Comparison of ENCODE assay signal across 19 cellular contexts in genomic region chr12:76176935-76177334, GRCh38.
DNase-seq lines count a peak whose midpoint lies in the region; ATAC-seq and TF ChIP-seq lines count a peak whose summit lies in the region.
"Had no signal": no experiment of that assay in that cellular context is flagged by ENCODE, and none has a peak within 500 bp of the region (broad histone marks: within the 10 kb centered on the region; RNA-seq: fewer than 3 reads in every experiment).

No MANE protein-coding gene starts in this region.

- H3K79me2 ChIP-seq in trophoblast cell (ENCODE audit: control insufficient read depth, insufficient read depth, low read length, poor library complexity), result no peaks in the 10 kb centered on the region

- in situ Hi-C loops in IMR-90 (cut with MboI; ENCODE audit: low sequenced_read_pairs), result no loop called here

- no peak overlapping the region for H2BK12ac ChIP-seq in trophoblast cell (ENCODE audit: low read length)

- POLR2A ChIA-PET in IMR-90 (lab: Charles Lee; ENCODE audit: unreplicated experiment), result no interaction called here

- H2BK5ac ChIP-seq in IMR-90 (ENCODE audit: low read depth, low read length, poor library complexity, severe bottlenecking) (no peak overlapping the region), trophoblast cell (ENCODE audit: low read depth, low read length, poor library complexity) (no peak overlapping the region)

- H2BK120ac ChIP-seq in IMR-90 (ENCODE audit: low read depth, low read length), result no peak overlapping the region
- H2BK120ac ChIP-seq in trophoblast cell (ENCODE audit: insufficient read depth, low read length, poor library complexity), result no peak overlapping the region

- no peaks in the 10 kb centered on the region for H3K9me3 ChIP-seq in IMR-90 (ENCODE audit: control insufficient read depth, insufficient read depth, low read length)
- no peaks in the 10 kb centered on the region for H3K9me3 ChIP-seq in trophoblast cell (ENCODE audit: insufficient read depth, low read depth, low read length)
- H3K9me3 ChIP-seq: HAP-1 had no signal

- H3K4me3 ChIP-seq in IMR-90 (ENCODE audit: insufficient read depth, low read depth, low read length) (no peak overlapping the region), fibroblast of mammary gland (ENCODE audit: control insufficient read depth, low read depth, low read length) (no peak overlapping the region), trophoblast cell (ENCODE audit: low read depth, low read length) (no peak overlapping the region)
- H3K4me3 ChIP-seq: HAP-1 had no signal

- H4K12ac ChIP-seq in trophoblast cell (ENCODE audit: low read depth, low read length), result no peak overlapping the region

- H3K4me2 ChIP-seq in IMR-90 (ENCODE audit: low read depth, low read length) (no peak overlapping the region; the same call in 1 of the 2 replicates), trophoblast cell (ENCODE audit: low read length) (no peak overlapping the region)

- H3K27me3 ChIP-seq in IMR-90 (ENCODE audit: control insufficient read depth, insufficient read depth, low read length) (no peaks in the 10 kb centered on the region), trophoblast cell (ENCODE audit: insufficient read depth, low read length) (no peaks in the 10 kb centered on the region)

- H3K23ac ChIP-seq in IMR-90 (ENCODE audit: low read depth, low read length), result no peak overlapping the region
- peak overlapping the region; percentile 99 for H3K23ac ChIP-seq in trophoblast cell (ENCODE audit: low read length)

- H3K36me3 ChIP-seq in IMR-90 (ENCODE audit: control insufficient read depth, insufficient read depth, low read length) (no peaks in the 10 kb centered on the region), trophoblast cell (ENCODE audit: control insufficient read depth in 1 of 2, insufficient read depth in 2 of 2, low read length in 2 of 2) (no peaks in the 10 kb centered on the region)
- H3K36me3 ChIP-seq: HAP-1 had no signal

- TF ChIP-seq CTCF in IMR-90 (conservative IDR thresholded peaks at IDR 0.05; ENCODE audit: low read depth, low read length), result no peak
- TF ChIP-seq CTCF in fibroblast of mammary gland (conservative IDR thresholded peaks at IDR 0.05; ENCODE audit: control insufficient read depth, insufficient read depth, low read depth, low read length), result no peak

- H3K4me1 ChIP-seq in IMR-90 (ENCODE audit: control insufficient read depth, insufficient read depth, low read length) (peaks cover 3% of the 10 kb centered on the region; the same call in 1 of the 2 replicates), trophoblast cell (ENCODE audit: control insufficient read depth in 1 of 2, insufficient read depth in 2 of 2, low read length in 2 of 2) (no peaks in the 10 kb centered on the region)
- H3K4me1 ChIP-seq: HAP-1 had no signal

- H2AK5ac ChIP-seq in IMR-90 (ENCODE audit: low read depth, low read length), result no peak overlapping the region
- no peak overlapping the region for H2AK5ac ChIP-seq in trophoblast cell (ENCODE audit: low read length)

- no peak for TF ChIP-seq RAD21 in IMR-90 (IDR thresholded peaks at IDR 0.05; ENCODE audit: low read length)

- H3K14ac ChIP-seq in IMR-90 (replicated peaks; ENCODE audit: low read depth, low read length), result no peak overlapping the region
- no peak overlapping the region for H3K14ac ChIP-seq in trophoblast cell (ENCODE audit: low read length)

- no peak overlapping the region for H3K4ac ChIP-seq in IMR-90 (ENCODE audit: low read depth, low read length)
- no peak overlapping the region for H3K4ac ChIP-seq in trophoblast cell (ENCODE audit: low read depth, low read length)

- DNase-seq in EH (ENCODE audit: low read depth) (peak; percentile 30), IMR-90 (peak; percentile 52), fibroblast of mammary gland (ENCODE audit: low read depth) (peak; percentile 11), trophoblast cell (no peak), head of caudate nucleus (no peak), iPS-NIHi11 (ENCODE audit: low spot score) (no peak)
- no peak for DNase-seq in stimulated activated CD4-positive, alpha-beta T cell treated with anti-CD3 and anti-CD28 coated beads, Interleukin-15, amount 100 ng/mL, for 24 hours
- DNase-seq: CD4-positive, alpha-beta T cell; DMS53; NCI-H1105 treated with DMSO at 0.1 percent for 48 hours; NCI-H1694 treated with DMSO at 0.1 percent for 48 hours; NCI-H2107; NCI-H2227 treated with DMSO at 0.1 percent for 48 hours; NCI-H510A treated with DMSO at 0.1 percent for 48 hours; NCI-H82; PC-3 had no signal

- H2BK15ac ChIP-seq in IMR-90 (ENCODE audit: low read depth, low read length), result no peak overlapping the region

- H4K8ac ChIP-seq in IMR-90 (ENCODE audit: low read depth in 2 of 2, low read length in 2 of 2), result no peak overlapping the region
- H4K8ac ChIP-seq in trophoblast cell (ENCODE audit: low read depth, low read length), result no peak overlapping the region

- no peaks in the 10 kb centered on the region for H4K20me1 ChIP-seq in IMR-90 (ENCODE audit: insufficient read depth, low read length)

- no peak overlapping the region for H3K56ac ChIP-seq in IMR-90 (ENCODE audit: extremely low read depth, insufficient read depth, low read length)

- no peak overlapping the region for H4K5ac ChIP-seq in IMR-90 (ENCODE audit: low read depth, low read length)

- BruUV-seq in IMR-90 (replicated peaks; lab: Mats Ljungman, UMichigan), result no TSS peak

- CTCF ChIA-PET in IMR-90 (lab: Yijun Ruan, JAX), result interaction anchor here (1.9 kb wide), 1 partner anchor 18 kb away, joined by 6 read pairs; no protein-coding TSS in a partner anchor

- H2AFZ ChIP-seq in IMR-90 (replicated peaks; ENCODE audit: low read length, poor library complexity) (no peak overlapping the region), trophoblast cell (ENCODE audit: insufficient read depth, low read length, poor library complexity) (no peak overlapping the region)

- peaks cover 7% of the 10 kb centered on the region; the same call in 1 of the 2 replicates for H3K9me1 ChIP-seq in IMR-90 (ENCODE audit: insufficient read depth, low read length)

- H2BK20ac ChIP-seq in IMR-90 (ENCODE audit: low read depth, low read length), result no peak overlapping the region

- H3K27ac ChIP-seq in IMR-90 (ENCODE audit: insufficient read depth, low read length), result no peak overlapping the region
- H3K27ac ChIP-seq in trophoblast cell (ENCODE audit: low read depth, low read length), result no peak overlapping the region
- H3K27ac ChIP-seq: RWPE1 had no signal

- H4K91ac ChIP-seq in IMR-90 (ENCODE audit: insufficient read depth, low read depth, low read length), result no peak overlapping the region
- H4K91ac ChIP-seq in trophoblast cell (ENCODE audit: low read depth, low read length), result no peak overlapping the region

- intact Hi-C loops in IMR-90 (cut with micrococcal nuclease), result no loop called here
- intact Hi-C loops in head of caudate nucleus (cut with DNase I), result no loop called here

- H3K9ac ChIP-seq in IMR-90 (ENCODE audit: low read depth, low read length), result no peak overlapping the region
- H3K9ac ChIP-seq in trophoblast cell (ENCODE audit: low read length), result peak overlapping the region; percentile 56

- peak; percentile 73 for ATAC-seq in IMR-90 (ENCODE audit: low read depth)
- ATAC-seq in GM21390 (IDR thresholded peaks at IDR 0.05; ENCODE audit: unreplicated experiment), result no peak
- ATAC-seq: PC-3 had no signal

- dilution Hi-C loops in IMR-90 (cut with HindIII; ENCODE audit: low sequenced_read_pairs, unreplicated experiment), result no loop called here

- H2AK9ac ChIP-seq in IMR-90 (replicated peaks; ENCODE audit: low read depth, low read length, poor library complexity), result no peak overlapping the region

- no peak overlapping the region for H3K18ac ChIP-seq in IMR-90 (ENCODE audit: low read depth, low read length)
- H3K18ac ChIP-seq in trophoblast cell (ENCODE audit: low read length), result no peak overlapping the region

- TF ChIP-seq POLR2A in IMR-90 (IDR thresholded peaks at IDR 0.05; ENCODE audit: low read depth, low read length), result no peak

- H3K79me1 ChIP-seq in IMR-90 (ENCODE audit: low read depth in 1 of 2, low read length in 2 of 2) (no peaks in the 10 kb centered on the region), trophoblast cell (ENCODE audit: low read length) (no peaks in the 10 kb centered on the region)

TF ChIP-seq in IMR-90, 13 proteins besides CTCF, POLR2A, EP300 and RAD21:
- no peak for TF ChIP-seq USF2 (IDR thresholded peaks at IDR 0.05; ENCODE audit: low read depth, low read length)
- no peak for TF ChIP-seq FOS (IDR thresholded peaks at IDR 0.05; ENCODE audit: low read depth, low read length)
- no peak for TF ChIP-seq RCOR1 (IDR thresholded peaks at IDR 0.05; ENCODE audit: insufficient replicate concordance, low read length)
- no peak for TF ChIP-seq NFE2L2 (IDR thresholded peaks at IDR 0.05; ENCODE audit: low read depth, low read length)
- no peak for TF ChIP-seq CHD1 (IDR thresholded peaks at IDR 0.05; ENCODE audit: low read depth, low read length)
- TF ChIP-seq RFX5 (IDR thresholded peaks at IDR 0.05; ENCODE audit: low read depth, low read length), result no peak
- TF ChIP-seq MAFK (IDR thresholded peaks at IDR 0.05; ENCODE audit: low read depth, low read length), result no peak
- TF ChIP-seq MXI1 (IDR thresholded peaks at IDR 0.05; ENCODE audit: borderline replicate concordance, low read depth, low read length), result no peak
- TF ChIP-seq CEBPB (IDR thresholded peaks at IDR 0.05; ENCODE audit: low read depth, low read length), result no peak
- TF ChIP-seq MAZ (IDR thresholded peaks at IDR 0.05; ENCODE audit: borderline replicate concordance, low read depth, low read length), result no peak
- TF ChIP-seq SMC3 (IDR thresholded peaks at IDR 0.05; ENCODE audit: low read depth, low read length), result no peak
- TF ChIP-seq ELK1 (IDR thresholded peaks at IDR 0.05; ENCODE audit: borderline replicate concordance, low read depth, low read length), result no peak
- no peak for TF ChIP-seq BHLHE40 (IDR thresholded peaks at IDR 0.05; ENCODE audit: low read depth, low read length)
TF ChIP-seq in IMR-90: peak in this region for 0.

Comparison
In these comparisons a context has a peak if more than half of its experiments do, and no peak if none do; other contexts are left out.
1. DNase-seq: peak in EH (single experiment), IMR-90 (single experiment) and fibroblast of mammary gland (single experiment); none in trophoblast cell (0 of 2), head of caudate nucleus (0 of 42), iPS-NIHi11 (single experiment) and stimulated activated CD4-positive, alpha-beta T cell treated with anti-CD3 and anti-CD28 coated beads, Interleukin-15, amount 100 ng/mL, for 24 hours (single experiment).